Comparison of ENCODE assay signal across 9 cellular contexts in the genomic region with DNA sequence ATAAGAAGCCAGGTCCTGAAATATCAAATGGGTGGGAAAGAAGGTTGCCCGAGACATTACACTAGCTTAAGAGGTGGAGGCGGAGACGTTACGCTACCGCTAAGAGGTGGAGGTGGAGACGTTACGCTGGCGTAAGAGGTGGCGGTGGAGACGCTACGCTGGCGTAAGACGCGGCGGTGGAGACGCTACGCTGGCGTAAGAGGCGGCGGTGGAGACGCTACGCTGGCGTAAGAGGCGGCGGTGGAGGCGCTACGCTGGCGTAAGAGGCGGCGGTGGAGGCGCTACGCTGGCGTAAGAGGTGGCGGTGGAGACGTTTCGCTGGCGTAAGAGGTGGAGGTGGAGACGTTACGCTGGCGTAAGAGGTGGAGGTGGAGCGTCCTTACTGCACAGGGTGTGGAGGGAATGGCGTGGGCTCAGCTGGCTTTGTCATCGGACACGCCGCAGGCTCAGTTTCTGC. TPM values are rescaled to one million over a fixed set of nuclear protein-coding genes. Genes with fewer than 3 reads are reported as not detected.
DNase-seq lines count a peak whose midpoint lies in the region; ATAC-seq, FAIRE-seq and TF ChIP-seq lines count a peak whose summit lies in the region.
"Had no signal": no experiment of that assay in that cellular context is flagged by ENCODE, and none has a peak within 500 bp of the region (broad histone marks: within the 10 kb centered on the region; RNA-seq: fewer than 3 reads in every experiment).

No MANE protein-coding gene starts in this region.

- no peak overlapping the region for H3K27ac Mint-ChIP-seq in T-helper 2 cell treated with Interferon-gamma antibody and Interleukin-4, amounts not matched to agents 5 μg/mL and 100 μg/mL, for 36 hours

- H3K9me3 Mint-ChIP-seq in T-helper 2 cell treated with Interferon-gamma antibody and Interleukin-4, amounts not matched to agents 5 μg/mL and 100 μg/mL, for 36 hours: peaks cover 10% of the 10 kb centered on the region

- DNase-seq in T-helper 2 cell: peak in 4 of 5 experiments; percentile 37 to 73 (median 72)
- DNase-seq in T-helper 2 cell treated with Interferon-gamma antibody and Interleukin-4, amounts not matched to agents 5 μg/mL and 100 μg/mL, for 36 hours (ENCODE audit: low spot score): no peak
- DNase-seq in NOMO-1 treated with DMSO at 0.1 percent for 48 hours (lab: John Stamatoyannopoulos, UW; ENCODE audit: unreplicated experiment): peak; percentile 91
- DNase-seq in endothelial cell of umbilical vein (ENCODE audit: low read depth, low spot score): peak; percentile 4
- DNase-seq in stimulated activated CD4-positive, alpha-beta T cell treated with anti-CD3 and anti-CD28 coated beads, TNF-alpha, amount 100 ng/mL, for 24 hours (ENCODE audit: low read depth in 3 of 3): peak in 2 of 3 experiments; percentile 48 to 63
- no peak for DNase-seq in HAP-1 (ENCODE audit: low spot score in 2 of 2)

- no peak for ATAC-seq in GM21515 (IDR thresholded peaks at IDR 0.05; ENCODE audit: unreplicated experiment)
- no peak for ATAC-seq in HG03571 (IDR thresholded peaks at IDR 0.05; ENCODE audit: unreplicated experiment)

- dilution Hi-C loops in endothelial cell of umbilical vein (cut with MboI; ENCODE audit: extremely low pct_ligation_motif_present, low sequenced_read_pairs): no loop called here

- POLR2A ChIA-PET in endothelial cell of umbilical vein (lab: Charles Lee): no interaction called here

- TF ChIP-seq POLR2A in endothelial cell of umbilical vein (IDR thresholded peaks at IDR 0.05; ENCODE audit: low read depth, low read length): no peak

- H3K36me3 ChIP-seq in endothelial cell of umbilical vein (ENCODE audit: control insufficient read depth in 2 of 2, extremely low read depth in 1 of 2, insufficient read depth in 2 of 2, low read length in 2 of 2) (no peaks in the 10 kb centered on the region), HAP-1 (replicated peaks) (no peaks in the 10 kb centered on the region)

- no peak overlapping the region for H3K4me3 Mint-ChIP-seq in T-helper 2 cell treated with Interferon-gamma antibody and Interleukin-4, amounts not matched to agents 5 μg/mL and 100 μg/mL, for 36 hours

- H3K9me3 ChIP-seq in endothelial cell of umbilical vein (replicated peaks; ENCODE audit: control insufficient read depth, insufficient read depth, low read length) (no peaks in the 10 kb centered on the region), HAP-1 (no peaks in the 10 kb centered on the region)

- H3K27ac ChIP-seq in endothelial cell of umbilical vein (ENCODE audit: insufficient read depth, low read depth, low read length): no peak overlapping the region
- H3K27ac ChIP-seq: 22Rv1 had no signal

- H3K27me3 Mint-ChIP-seq in T-helper 2 cell treated with Interferon-gamma antibody and Interleukin-4, amounts not matched to agents 5 μg/mL and 100 μg/mL, for 36 hours (ENCODE audit: low read depth): no peaks in the 10 kb centered on the region

- H3K9me1 ChIP-seq in endothelial cell of umbilical vein (replicated peaks; ENCODE audit: control insufficient read depth, extremely low read depth, insufficient read depth, low read length): no peaks in the 10 kb centered on the region

- no peak for TF ChIP-seq CTCF in endothelial cell of umbilical vein (IDR thresholded peaks at IDR 0.05; ENCODE audit: extremely low read depth in 1 of 2, insufficient read depth in 1 of 2, low read depth in 1 of 2, low read length in 2 of 2)

- no peak overlapping the region for H2AFZ ChIP-seq in endothelial cell of umbilical vein (ENCODE audit: low read depth, low read length)

- H3K4me1 ChIP-seq in endothelial cell of umbilical vein (ENCODE audit: control insufficient read depth, extremely low read depth, insufficient read depth, low read length) (no peaks in the 10 kb centered on the region), HAP-1 (no peaks in the 10 kb centered on the region)

- H3K4me1 Mint-ChIP-seq in T-helper 2 cell treated with Interferon-gamma antibody and Interleukin-4, amounts not matched to agents 5 μg/mL and 100 μg/mL, for 36 hours (ENCODE audit: low read depth): peaks cover 5% of the 10 kb centered on the region

- H3K27me3 ChIP-seq in endothelial cell of umbilical vein (ENCODE audit: control insufficient read depth in 2 of 2, insufficient read depth in 2 of 2, low read length in 2 of 2) (no peaks in the 10 kb centered on the region), HAP-1 (ENCODE audit: low read depth) (no peaks in the 10 kb centered on the region)

- in situ Hi-C loops in HAP-1 (cut with MboI; ENCODE audit: low sequenced_read_pairs): no loop called here

- H3K4me3 ChIP-seq in endothelial cell of umbilical vein (replicated peaks in 1 of 3; ENCODE audit: insufficient read depth in 1 of 3, low read depth in 1 of 3, low read length in 3 of 3) (peak overlapping the region in 1 of 3 experiments; percentile 58), HAP-1 (no peak overlapping the region)

- CTCF ChIA-PET in endothelial cell of umbilical vein (lab: Charles Lee): interaction anchor here (1.2 to 1.4 kb wide), 2 partner anchors 12 to 136 kb away, joined by 5 to 9 read pairs; partner anchors contain the start of gene CYP4V2

- intact Hi-C loops in endothelial cell of umbilical vein (cut with micrococcal nuclease): no loop called here

- no peaks in the 10 kb centered on the region for H3K79me2 ChIP-seq in endothelial cell of umbilical vein (ENCODE audit: control insufficient read depth, insufficient read depth, low read length)

- H3K9ac ChIP-seq in endothelial cell of umbilical vein (replicated peaks; ENCODE audit: extremely low read depth, insufficient read depth, low read length): no peak overlapping the region

- BruUV-seq in endothelial cell of umbilical vein (replicated peaks; lab: Mats Ljungman, UMichigan): no TSS peak

- H3K36me3 Mint-ChIP-seq in T-helper 2 cell treated with Interferon-gamma antibody and Interleukin-4, amounts not matched to agents 5 μg/mL and 100 μg/mL, for 36 hours (ENCODE audit: low read depth): peaks cover 6% of the 10 kb centered on the region

- peak overlapping the region; percentile 48 for H3K4me2 ChIP-seq in endothelial cell of umbilical vein (ENCODE audit: insufficient read depth, low read length)

- no peak for FAIRE-seq in endothelial cell of umbilical vein (lab: Jason Lieb, UNC)

- H4K20me1 ChIP-seq in endothelial cell of umbilical vein (replicated peaks; ENCODE audit: control insufficient read depth, extremely low read depth, insufficient read depth, low read length): no peaks in the 10 kb centered on the region

TF ChIP-seq in endothelial cell of umbilical vein, 7 proteins besides CTCF, POLR2A, EP300 and RAD21:
- TF ChIP-seq MYC (IDR thresholded peaks at IDR 0.05; ENCODE audit: low read depth, low read length) (no peak), POLR2AphosphoS5 (IDR thresholded peaks at IDR 0.05; ENCODE audit: insufficient read depth, low read depth, low read length) (no peak), EZH2 (IDR thresholded peaks at IDR 0.05; ENCODE audit: borderline replicate concordance, low read depth, low read length, severe bottlenecking) (no peak), JUN (IDR thresholded peaks at IDR 0.05; ENCODE audit: borderline replicate concordance, insufficient read depth, insufficient read length, low read depth) (no peak), FOS (IDR thresholded peaks at IDR 0.05; ENCODE audit: borderline replicate concordance, insufficient read depth, low read length) (no peak), GATA2 (IDR thresholded peaks at IDR 0.05; ENCODE audit: insufficient read depth, insufficient read length, low read depth, low read length) (no peak)
- TF ChIP-seq, protein P1, sequence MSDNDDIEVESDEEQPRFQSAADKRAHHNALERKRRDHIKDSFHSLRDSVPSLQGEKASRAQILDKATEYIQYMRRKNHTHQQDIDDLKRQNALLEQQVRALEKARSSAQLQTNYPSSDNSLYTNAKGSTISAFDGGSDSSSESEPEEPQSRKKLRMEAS (IDR thresholded peaks at IDR 0.05; ENCODE audit: insufficient read depth, insufficient read length): no peak

RNA-seq across cellular contexts. Expression of gene CYP4V2, which starts 12.8 kb away (rescaled TPM):
- total RNA-seq in endothelial cell of umbilical vein: 1.7 and 3.1 TPM in 2 replicates
- 0.25 and 0.28 TPM in 2 replicates for polyA plus RNA-seq in endothelial cell of umbilical vein
- 0.37 and 0.52 TPM in 2 replicates for polyA plus RNA-seq in endothelial cell of umbilical vein (2011; cell fraction: cytosol; rRNA removed)
- 0.20 and 0.50 TPM in 2 replicates for polyA plus RNA-seq in endothelial cell of umbilical vein (2011; cell fraction: nucleus; rRNA removed)
- 0.23 TPM in 1 of 2 replicates, not detected in the other for polyA plus RNA-seq in endothelial cell of umbilical vein (2012)
- 0.51 and 0.66 TPM in 2 replicates for polyA minus RNA-seq in endothelial cell of umbilical vein
- polyA minus RNA-seq in endothelial cell of umbilical vein (2011; cell fraction: cytosol; rRNA and poly(A)+ RNA removed): 1.4 TPM
- polyA minus RNA-seq in endothelial cell of umbilical vein (2011; cell fraction: nucleus; rRNA and poly(A)+ RNA removed): 0.19 and 0.34 TPM in 2 replicates

RNA-seq across cellular contexts. Expression of gene KLKB1, which starts 23.2 kb away (rescaled TPM):
- not detected in 2 replicates for total RNA-seq in endothelial cell of umbilical vein
- polyA plus RNA-seq in endothelial cell of umbilical vein: not detected in 2 replicates
- not detected in 2 replicates for polyA plus RNA-seq in endothelial cell of umbilical vein (2011; cell fraction: cytosol; rRNA removed)
- not detected in 2 replicates for polyA plus RNA-seq in endothelial cell of umbilical vein (2011; cell fraction: nucleus; rRNA removed)
- not detected in 2 replicates for polyA plus RNA-seq in endothelial cell of umbilical vein (2012)
- polyA minus RNA-seq in endothelial cell of umbilical vein: not detected in 2 replicates
- not detected for polyA minus RNA-seq in endothelial cell of umbilical vein (2011; cell fraction: cytosol; rRNA and poly(A)+ RNA removed)
- polyA minus RNA-seq in endothelial cell of umbilical vein (2011; cell fraction: nucleus; rRNA and poly(A)+ RNA removed): not detected in 2 replicates

Comparison
In these comparisons a context has a peak if more than half of its experiments do, and no peak if none do; other contexts are left out.
1. DNase-seq: peak in T-helper 2 cell (4 of 5), NOMO-1 treated with DMSO at 0.1 percent for 48 hours (single experiment), endothelial cell of umbilical vein (single experiment) and stimulated activated CD4-positive, alpha-beta T cell treated with anti-CD3 and anti-CD28 coated beads, TNF-alpha, amount 100 ng/mL, for 24 hours (2 of 3); none in T-helper 2 cell treated with Interferon-gamma antibody and Interleukin-4, amounts not matched to agents 5 μg/mL and 100 μg/mL, for 36 hours (single experiment) and HAP-1 (0 of 2).